In the genomic region with DNA sequence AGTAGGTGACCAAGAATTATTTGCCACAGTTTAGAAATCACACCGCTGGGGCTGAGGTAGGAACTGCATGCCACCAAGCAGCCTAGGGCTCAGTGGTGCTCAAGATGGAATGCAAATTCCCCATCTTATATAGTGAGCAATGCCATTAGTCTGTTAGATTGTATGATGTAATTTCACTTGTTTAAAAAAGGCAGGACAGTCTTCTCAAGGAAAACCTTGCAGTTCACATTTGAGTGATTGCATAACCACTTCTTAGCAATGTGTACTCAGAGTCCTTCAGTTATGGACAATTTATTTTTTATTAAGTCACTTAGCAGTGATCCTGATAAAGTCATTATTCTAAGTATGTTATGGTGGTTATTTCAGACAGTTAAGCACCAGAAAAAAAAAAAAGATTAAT, we compare ENCODE assay signal across 13 cellular contexts.
DNase-seq lines count a peak whose midpoint lies in the region; ATAC-seq and TF ChIP-seq lines count a peak whose summit lies in the region.
"Had no signal": no experiment of that assay in that cellular context is flagged by ENCODE, and none has a peak within 500 bp of the region (broad histone marks: within the 10 kb centered on the region; RNA-seq: fewer than 3 reads in every experiment).

No MANE protein-coding gene starts in this region.

- H3K27ac ChIP-seq in GM23248, result peak overlapping the region; percentile 7; the same call in 1 of the 2 replicates
- H3K27ac ChIP-seq in body of pancreas, result no peak overlapping the region
- H3K27ac ChIP-seq: breast epithelium had no signal

- intact Hi-C loops in body of pancreas (cut with DNase I), result no loop called here

- H3K9me3 ChIP-seq in GM23248 (ENCODE audit: low read depth), result no peaks in the 10 kb centered on the region
- H3K9me3 ChIP-seq in body of pancreas, result no peaks in the 10 kb centered on the region
- H3K9me3 ChIP-seq: breast epithelium had no signal

- no peaks in the 10 kb centered on the region for H3K9me2 ChIP-seq in GM23248 (ENCODE audit: insufficient read depth)

- peak overlapping the region; percentile 13; the same call in 1 of the 2 replicates for H2AFZ ChIP-seq in GM23248

- WGBS in GM23248 (ENCODE audit: low coverage in 1 of 2, low lambda C conversion rate in 2 of 2, missing lambda C conversion rate in 2 of 2), 2 experiments, result 12 to 18% methylated on average over 1 of the region's 1 CpG
- WGBS in body of pancreas, 2 donors, result 65% methylated on average over 1 of the region's 1 CpG

- in situ Hi-C loops in GM23248 (cut with MboI), result no loop called here

- H4K20me1 ChIP-seq in GM23248 (ENCODE audit: insufficient read depth), result no peaks in the 10 kb centered on the region

- DNase-seq in AG08395 (ENCODE audit: low spot score) (peak; percentile 65), GM23248 (peak; percentile 82), body of pancreas (no peak), kidney tubule cell (ENCODE audit: low spot score) (peak; percentile 45), NCI-H345 (lab: John Stamatoyannopoulos, UW) (no peak), left lobe of liver (ENCODE audit: low spot score) (no peak), anterior cingulate cortex (lab: John Stamatoyannopoulos, UW) (no peak)
- DNase-seq: activated B cell treated with CpG ODN at 0.5 μM for 24 hours; activated naive CD4-positive, alpha-beta T cell treated with Interleukin-2 at 50 U/mL for 16 hours; DND-41; NCI-H2171 had no signal

- peaks cover 25% of the 10 kb centered on the region for H3K4me1 ChIP-seq in GM23248 (ENCODE audit: insufficient read depth)
- H3K4me1 ChIP-seq in body of pancreas, result no peaks in the 10 kb centered on the region
- H3K4me1 ChIP-seq: breast epithelium had no signal

- H3K79me2 ChIP-seq in GM23248 (ENCODE audit: insufficient read depth), result no peaks in the 10 kb centered on the region

- 0 out of 2 replicates have a peak, but pooled peaks cover 15% of the 10 kb centered on the region for H3F3A ChIP-seq in GM23248 (ENCODE audit: insufficient read depth)

- H3K4me2 ChIP-seq in GM23248 (ENCODE audit: unreplicated experiment), result peak overlapping the region; percentile 3

- H3K4me3 ChIP-seq in GM23248, result no peak overlapping the region
- H3K4me3 ChIP-seq in body of pancreas, result no peak overlapping the region
- H3K4me3 ChIP-seq: breast epithelium had no signal

- H3K36me3 ChIP-seq in GM23248 (ENCODE audit: low read depth) (no peaks in the 10 kb centered on the region), body of pancreas (replicated peaks in 1 of 2; ENCODE audit: insufficient read depth in 1 of 2, low read depth in 2 of 2) (no peaks in the 10 kb centered on the region)
- H3K36me3 ChIP-seq: breast epithelium had no signal

- peak; percentile 27 for ATAC-seq in body of pancreas
- no peak for ATAC-seq in GM21576 (IDR thresholded peaks at IDR 0.05; ENCODE audit: unreplicated experiment)
- ATAC-seq in left lobe of liver, result no peak

- H3K9ac ChIP-seq in GM23248, result no peak overlapping the region

- H3K27me3 ChIP-seq in GM23248 (replicated peaks; ENCODE audit: insufficient read depth) (no peaks in the 10 kb centered on the region), body of pancreas (no peaks in the 10 kb centered on the region)
- H3K27me3 ChIP-seq: breast epithelium had no signal

- no peak for TF ChIP-seq POLR2A in body of pancreas (IDR thresholded peaks at IDR 0.05)

- no peak for TF ChIP-seq CTCF in body of pancreas (IDR thresholded peaks at IDR 0.05)

Comparison
In these comparisons a context has a peak if more than half of its experiments do, and no peak if none do; other contexts are left out.
1. DNase-seq: peak in AG08395 (single experiment), GM23248 (single experiment) and kidney tubule cell (single experiment); none in body of pancreas (0 of 4), NCI-H345 (single experiment), left lobe of liver (single experiment) and anterior cingulate cortex (0 of 58).